ENCODE assay signal across 17 cellular contexts in genomic region chr2:56682397-56682760, GRCh38.
DNase-seq lines count a peak whose midpoint lies in the region; ATAC-seq and TF ChIP-seq lines count a peak whose summit lies in the region.
"Had no signal": no experiment of that assay in that cellular context is flagged by ENCODE, and none has a peak within 500 bp of the region (broad histone marks: within the 10 kb centered on the region; RNA-seq: fewer than 3 reads in every experiment).

No MANE protein-coding gene starts in this region.

- H3K27me3 ChIP-seq in GM23248 (replicated peaks; ENCODE audit: insufficient read depth) (no peaks in the 10 kb centered on the region), adipocyte (replicated peaks; ENCODE audit: control insufficient read depth, insufficient read depth, low read length) (no peaks in the 10 kb centered on the region), smooth muscle cell (ENCODE audit: low read depth) (no peaks in the 10 kb centered on the region)
- H3K27me3 ChIP-seq: Peyer's patch had no signal

- peaks cover 30% of the 10 kb centered on the region for H3K4me1 ChIP-seq in GM23248 (ENCODE audit: insufficient read depth)
- peaks cover 21% of the 10 kb centered on the region for H3K4me1 ChIP-seq in adipocyte (ENCODE audit: control insufficient read depth, insufficient read depth, low read length)
- no peaks in the 10 kb centered on the region for H3K4me1 ChIP-seq in smooth muscle cell (ENCODE audit: low read depth)
- H3K4me1 ChIP-seq: Peyer's patch had no signal

- H3K4me2 ChIP-seq in GM23248 (ENCODE audit: unreplicated experiment) (peak overlapping the region; percentile 44), smooth muscle cell (peak overlapping the region; percentile 44)

- in situ Hi-C loops in GM23248 (cut with MboI) = no loop called here

- H2AFZ ChIP-seq in GM23248 = no peak overlapping the region
- peak overlapping the region; percentile 10 for H2AFZ ChIP-seq in smooth muscle cell (ENCODE audit: low read depth)

- TF ChIP-seq CTCF in fibroblast of the aortic adventitia (IDR thresholded peaks at IDR 0.05; ENCODE audit: insufficient read depth, low read length) (no peak), smooth muscle cell (IDR thresholded peaks at IDR 0.05; ENCODE audit: borderline replicate concordance, insufficient read depth, poor library complexity, severe bottlenecking) (no peak), coronary artery (IDR thresholded peaks at IDR 0.05) (no peak)

- H3K36me3 ChIP-seq in GM23248 (ENCODE audit: low read depth) = no peaks in the 10 kb centered on the region
- H3K36me3 ChIP-seq in adipocyte (ENCODE audit: control insufficient read depth, insufficient read depth, low read length, severe bottlenecking) = no peaks in the 10 kb centered on the region
- H3K36me3 ChIP-seq in smooth muscle cell (ENCODE audit: low read depth) = no peaks in the 10 kb centered on the region
- H3K36me3 ChIP-seq: HAP-1, Peyer's patch had no signal

- H3K9me2 ChIP-seq in GM23248 (ENCODE audit: insufficient read depth) = no peaks in the 10 kb centered on the region

- H3K9ac ChIP-seq in GM23248 (no peak overlapping the region), adipocyte (ENCODE audit: low read length) (no peak overlapping the region), smooth muscle cell (ENCODE audit: low read depth) (no peak overlapping the region)

- H3K27ac ChIP-seq in GM23248 (peak overlapping the region; percentile 7; the same call in 1 of the 2 replicates), smooth muscle cell (ENCODE audit: low read depth) (peak overlapping the region; percentile 75), coronary artery (no peak overlapping the region)
- H3K27ac ChIP-seq: Peyer's patch had no signal

- WGBS in GM23248 (ENCODE audit: low coverage in 1 of 2, low lambda C conversion rate in 2 of 2, missing lambda C conversion rate in 2 of 2), 2 experiments = 22 to 26% methylated on average over 3 of the region's 3 CpGs
- WGBS in smooth muscle cell (ENCODE audit: low lambda C conversion rate) = 50% methylated on average over 3 of the region's 3 CpGs

- H4K20me1 ChIP-seq in GM23248 (ENCODE audit: insufficient read depth) (no peaks in the 10 kb centered on the region), smooth muscle cell (ENCODE audit: low read depth) (no peaks in the 10 kb centered on the region)

- peaks cover 14% of the 10 kb centered on the region; the same call in 1 of the 2 replicates for H3F3A ChIP-seq in GM23248 (ENCODE audit: insufficient read depth)
- H3F3A ChIP-seq in smooth muscle cell (ENCODE audit: low read depth) = peaks cover 5% of the 10 kb centered on the region

- H3K4me3 ChIP-seq in GM23248 = no peak overlapping the region
- no peak overlapping the region for H3K4me3 ChIP-seq in adipocyte (ENCODE audit: low read length)
- H3K4me3 ChIP-seq in fibroblast of the aortic adventitia (ENCODE audit: low read depth, low read length) = no peak overlapping the region
- H3K4me3 ChIP-seq in smooth muscle cell = no peak overlapping the region
- no peak overlapping the region for H3K4me3 ChIP-seq in coronary artery
- H3K4me3 ChIP-seq: GM12878, HAP-1, K562, Peyer's patch had no signal

- DNase-seq in GM23248 (no peak), adipocyte (ENCODE audit: low read depth) (peak; percentile 2), fibroblast of the aortic adventitia (ENCODE audit: low read depth) (peak; percentile 46), smooth muscle cell (lab: John Stamatoyannopoulos, UW; ENCODE audit: unreplicated experiment) (no peak), coronary artery (ENCODE audit: low spot score) (no peak), NCI-H345 treated with DMSO at 0.1 percent for 48 hours (lab: John Stamatoyannopoulos, UW; ENCODE audit: unreplicated experiment) (no peak)
- DNase-seq: DMS 273 treated with DMSO at 0.1 percent for 48 hours, GF-D8, NCI-H1417 treated with DMSO at 0.1 percent for 48 hours, NCI-H2029, NCI-H446, NCI-H526 treated with DMSO at 0.1 percent for 48 hours, Peyer's patch had no signal

- ATAC-seq in HG02870 (IDR thresholded peaks at IDR 0.05; ENCODE audit: unreplicated experiment) = no peak
- ATAC-seq: GM12878, K562 had no signal

- H3K79me2 ChIP-seq in GM23248 (ENCODE audit: insufficient read depth) (no peaks in the 10 kb centered on the region), smooth muscle cell (ENCODE audit: low read depth) (no peaks in the 10 kb centered on the region)

- H3K9me3 ChIP-seq in GM23248 (ENCODE audit: low read depth) = no peaks in the 10 kb centered on the region
- H3K9me3 ChIP-seq in adipocyte (ENCODE audit: control insufficient read depth, low read length) = no peaks in the 10 kb centered on the region
- no peaks in the 10 kb centered on the region for H3K9me3 ChIP-seq in smooth muscle cell (replicated peaks; ENCODE audit: low read depth)
- H3K9me3 ChIP-seq: HAP-1, Peyer's patch had no signal

Comparison
In these comparisons a context has a peak if more than half of its experiments do, and no peak if none do; other contexts are left out.
1. DNase-seq: peak in adipocyte (single experiment) and fibroblast of the aortic adventitia (single experiment); none in GM23248 (single experiment), smooth muscle cell (single experiment), coronary artery (single experiment) and NCI-H345 treated with DMSO at 0.1 percent for 48 hours (single experiment).
2. H3K27ac ChIP-seq: peak in GM23248 (single experiment) and smooth muscle cell (single experiment); none in coronary artery (0 of 2).